19 cellular contexts compared by ENCODE assay signal in the genomic region with DNA sequence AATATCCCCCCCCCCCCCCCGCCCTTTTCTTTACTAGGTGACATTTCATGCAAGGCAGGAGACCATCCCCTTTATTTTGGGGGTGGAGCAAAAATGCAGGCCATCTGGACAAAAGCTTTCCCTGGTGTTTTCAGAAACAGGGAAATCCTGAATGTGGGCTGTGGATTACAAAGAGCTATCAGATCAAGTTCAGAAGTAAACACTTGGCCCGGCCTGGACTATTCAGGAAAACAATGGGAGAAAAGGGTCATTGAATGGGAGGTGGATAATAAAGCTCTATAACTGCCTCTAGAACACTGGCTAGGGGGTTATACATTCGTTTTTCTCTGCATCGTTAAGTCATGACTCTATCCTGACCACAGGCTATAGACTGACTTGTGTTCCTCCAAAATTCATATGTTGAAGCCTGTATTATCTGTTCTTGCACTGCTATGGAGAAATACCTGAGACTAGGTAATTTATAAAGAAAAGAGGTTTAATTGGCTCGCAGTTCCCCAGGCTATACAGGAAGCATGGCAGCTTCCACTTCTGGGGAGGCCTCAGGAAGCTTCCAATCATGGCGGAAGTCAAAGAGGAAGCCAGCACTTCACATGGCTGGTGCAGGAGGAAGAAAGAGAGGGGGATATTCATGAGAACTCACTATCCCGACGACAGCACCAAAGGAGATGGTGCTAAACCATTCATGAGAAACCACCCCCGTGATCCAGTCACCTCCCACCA.
A peak's percentile ranks its signal among the peaks of the same experiment; 100 is the strongest.
DNase-seq lines count a peak whose midpoint lies in the region; ATAC-seq and TF ChIP-seq lines count a peak whose summit lies in the region.
"Had no signal": no experiment of that assay in that cellular context is flagged by ENCODE, and none has a peak within 500 bp of the region (broad histone marks: within the 10 kb centered on the region; RNA-seq: fewer than 3 reads in every experiment).

No MANE protein-coding gene starts in this region.

- H3K4me3 ChIP-seq in left ventricle myocardium inferior (peak overlapping the region; percentile 46), subcutaneous abdominal adipose tissue (ENCODE audit: low read depth in 1 of 5, low read length in 5 of 5) (peak overlapping the region in 4 of 5 donors; percentile 39 to 54 (median 51))
- H3K4me3 ChIP-seq: uterus had no signal

- no peak overlapping the region for H3K9ac ChIP-seq in subcutaneous abdominal adipose tissue (ENCODE audit: low read length in 5 of 5)

- H3K36me3 ChIP-seq in left ventricle myocardium inferior (no peaks in the 10 kb centered on the region), subcutaneous abdominal adipose tissue (ENCODE audit: control insufficient read depth in 5 of 5, insufficient read depth in 5 of 5, low read length in 5 of 5) (no peaks in the 10 kb centered on the region)
- H3K36me3 ChIP-seq: brain microvascular endothelial cell, uterus had no signal

- H3K9me3 ChIP-seq in left ventricle myocardium inferior (replicated peaks) (peaks cover 7% of the 10 kb centered on the region), subcutaneous abdominal adipose tissue (ENCODE audit: control insufficient read depth in 5 of 5, low read length in 5 of 5) (no peaks in the 10 kb centered on the region)
- H3K9me3 ChIP-seq: uterus had no signal

- intact Hi-C loops in left ventricle myocardium inferior (cut with micrococcal nuclease), result no loop called here
- intact Hi-C loops in Right ventricle myocardium superior (cut with DNase I), result no loop called here

- no peak for TF ChIP-seq CTCF in left ventricle myocardium inferior (IDR thresholded peaks at IDR 0.05; ENCODE audit: borderline replicate concordance)

- no peaks in the 10 kb centered on the region for H3K27me3 ChIP-seq in left ventricle myocardium inferior (ENCODE audit: low read depth)
- peaks cover 0 to 7% (median 4%) of the 10 kb centered on the region in 5 donors for H3K27me3 ChIP-seq in subcutaneous abdominal adipose tissue (ENCODE audit: control insufficient read depth in 5 of 5, insufficient read depth in 4 of 5, low read length in 5 of 5)
- H3K27me3 ChIP-seq: brain microvascular endothelial cell, uterus had no signal

- no peak for ATAC-seq in Right ventricle myocardium superior (ENCODE audit: poor library complexity)
- no peak for ATAC-seq in GM19351 (IDR thresholded peaks at IDR 0.05; ENCODE audit: unreplicated experiment)
- ATAC-seq: activated CD8-positive, alpha-beta T cell treated with anti-CD3 and anti-CD28 coated beads for 36 hours; stimulated activated memory B cell treated with anti-CD40 and anti-IgM and Interleukin-4, amounts not matched to agents 10 μg/mL and 1 μg/mL and 100 μg/mL, for 72 hours had no signal

- H3K4me1 ChIP-seq in left ventricle myocardium inferior, result peaks cover 8% of the 10 kb centered on the region
- H3K4me1 ChIP-seq in subcutaneous abdominal adipose tissue (ENCODE audit: control insufficient read depth in 5 of 5, insufficient read depth in 5 of 5, low read length in 5 of 5), result peaks cover 0 to 29% (median 0%) of the 10 kb centered on the region in 5 donors
- H3K4me1 ChIP-seq: uterus had no signal

- no peak for DNase-seq in left ventricle myocardium inferior
- no peak for DNase-seq in Right ventricle myocardium superior
- DNase-seq in NCI-H345 (lab: John Stamatoyannopoulos, UW), result peak; percentile 77
- DNase-seq in foreskin melanocyte, result peak; percentile 36
- no peak for DNase-seq in NCI-H2227 treated with DMSO at 0.1 percent for 48 hours (lab: John Stamatoyannopoulos, UW)
- no peak for DNase-seq in RKO (ENCODE audit: low spot score)
- DNase-seq: activated CD8-positive, alpha-beta T cell treated with anti-CD3 and anti-CD28 coated beads for 36 hours; activated naive CD4-positive, alpha-beta T cell; brain microvascular endothelial cell; effector memory CD4-positive, alpha-beta T cell; EL; NCI-H526 treated with DMSO at 0.1 percent for 48 hours; retina; SIG-M5; stimulated activated CD4-positive, alpha-beta T cell treated with anti-CD3 and anti-CD28 coated beads, Interleukin-4, amount 100 ng/mL, for 1 hour; uterus had no signal

- H3K27ac ChIP-seq in left ventricle myocardium inferior (replicated peaks) (peak overlapping the region; percentile 66), subcutaneous abdominal adipose tissue (ENCODE audit: low read depth, low read length) (peak overlapping the region; percentile 65)
- H3K27ac ChIP-seq: brain microvascular endothelial cell, uterus had no signal

Comparison
In these comparisons a context has a peak if more than half of its experiments do, and no peak if none do; other contexts are left out.
1. DNase-seq: peak in NCI-H345 (single experiment) and foreskin melanocyte (single experiment); none in left ventricle myocardium inferior (single experiment), Right ventricle myocardium superior (single experiment), NCI-H2227 treated with DMSO at 0.1 percent for 48 hours (single experiment) and RKO (single experiment).